ENCODE assay signal across 9 cellular contexts in genomic region chr21:45923146-45923545, GRCh38. TPM values are rescaled to one million over a fixed set of nuclear protein-coding genes. Genes with fewer than 3 reads are reported as not detected.
A peak's percentile ranks its signal among the peaks of the same experiment; 100 is the strongest.
DNase-seq lines count a peak whose midpoint lies in the region; ATAC-seq and TF ChIP-seq lines count a peak whose summit lies in the region.
"Had no signal": no experiment of that assay in that cellular context is flagged by ENCODE, and none has a peak within 500 bp of the region (broad histone marks: within the 10 kb centered on the region; RNA-seq: fewer than 3 reads in every experiment).

No MANE protein-coding gene starts in this region.

- H3K4me1 ChIP-seq in ascending aorta, result peaks cover 0 to 3% of the 10 kb centered on the region in 2 donors
- H3K4me1 ChIP-seq: Caco-2 had no signal

- H3K36me3 ChIP-seq in ascending aorta, result no peaks in the 10 kb centered on the region

- H3K9me3 ChIP-seq in ascending aorta, result no peaks in the 10 kb centered on the region

- DNase-seq in NCI-H524 (lab: John Stamatoyannopoulos, UW), result peak; percentile 30 to 78
- DNase-seq in NCI-H524 treated with DMSO at 0.1 percent for 48 hours (lab: John Stamatoyannopoulos, UW), result no peak
- peak; percentile 54 for DNase-seq in T follicular helper cell (ENCODE audit: low read depth)
- DNase-seq in ascending aorta (ENCODE audit: low spot score in 2 of 2), result peak in 1 of 2 donors; percentile 80
- peak; percentile 57 to 71 for DNase-seq in hippocampal formation (lab: John Stamatoyannopoulos, UW)
- peak; percentile 18 for DNase-seq in skeletal muscle cell (ENCODE audit: low read depth)
- no peak for DNase-seq in GM13976 (ENCODE audit: low spot score)

- H3K27ac ChIP-seq in ascending aorta, result no peak overlapping the region

- intact Hi-C loops in ascending aorta (cut with DNase I), result loop anchor here (2.0 to 5.0 kb wide), 2 partner anchors 42 to 366 kb away; no protein-coding TSS in a partner anchor

- H3K27me3 ChIP-seq in ascending aorta, result no peaks in the 10 kb centered on the region

- in situ Hi-C loops in GM13976 (cut with MboI; ENCODE audit: low sequenced_read_pairs, unreplicated experiment), result no loop called here

- H3K4me3 ChIP-seq in ascending aorta (no peak overlapping the region), skeletal muscle cell (ENCODE audit: low read depth, low read length) (no peak overlapping the region)

- ATAC-seq in HG03354 (IDR thresholded peaks at IDR 0.05; ENCODE audit: poor library complexity, severe bottlenecking, unreplicated experiment), result no peak

- peak; percentile 76 to 97 (median 94) for TF ChIP-seq CTCF in ascending aorta (IDR thresholded peaks at IDR 0.05)
- TF ChIP-seq CTCF in GM13976 (IDR thresholded peaks at IDR 0.05; ENCODE audit: borderline replicate concordance, control extremely low read depth, extremely low read depth, insufficient read depth, missing control alignments), result no peak

RNA-seq across cellular contexts. Expression of gene COL6A1, which starts 58.4 kb away (rescaled TPM):
- 1,564 TPM for total RNA-seq in ascending aorta

Comparison
In these comparisons a context has a peak if more than half of its experiments do, and no peak if none do; other contexts are left out.
1. DNase-seq: peak in NCI-H524 (2 of 2), T follicular helper cell (single experiment), hippocampal formation (2 of 2) and skeletal muscle cell (single experiment); none in NCI-H524 treated with DMSO at 0.1 percent for 48 hours (single experiment) and GM13976 (single experiment).